Comparison of ENCODE assay signal across 30 cellular contexts in genomic region chr3:775178-775885, GRCh38.
A peak's percentile ranks its signal among the peaks of the same experiment; 100 is the strongest.
DNase-seq lines count a peak whose midpoint lies in the region; ATAC-seq and TF ChIP-seq lines count a peak whose summit lies in the region.
"Had no signal": no experiment of that assay in that cellular context is flagged by ENCODE, and none has a peak within 500 bp of the region (broad histone marks: within the 10 kb centered on the region; RNA-seq: fewer than 3 reads in every experiment).

No MANE protein-coding gene starts in this region.

- H3K4me2 ChIP-seq in hepatocyte: no peak overlapping the region

- no peak overlapping the region for H3K4me3 Mint-ChIP-seq in Calu3 (ENCODE audit: low read depth, unreplicated experiment)
- H3K4me3 Mint-ChIP-seq in activated CD4-positive, alpha-beta T cell treated with anti-CD3 and anti-CD28 coated beads, Interleukin-2, amount 10 ng/mL, durations not matched to agents 24 days and 14 days: no peak overlapping the region
- H3K4me3 Mint-ChIP-seq: activated CD8-positive, alpha-beta T cell treated with anti-CD3 and anti-CD28 coated beads for 36 hours; activated naive CD4-positive, alpha-beta T cell treated with anti-CD3 and anti-CD28 coated beads, Interleukin-2, amount 10 ng/mL, durations not matched to agents 7 days and 5 days; H9; memory B cell; nephron; T-helper 2 cell treated with Interferon-gamma antibody and Interleukin-4, amounts not matched to agents 5 μg/mL and 100 μg/mL, for 36 hours had no signal

- H3K27ac Mint-ChIP-seq in Calu3 (ENCODE audit: unreplicated experiment): no peak overlapping the region
- no peak overlapping the region for H3K27ac Mint-ChIP-seq in activated CD4-positive, alpha-beta T cell treated with anti-CD3 and anti-CD28 coated beads, Interleukin-2, amount 10 ng/mL, durations not matched to agents 24 days and 14 days
- H3K27ac Mint-ChIP-seq: activated CD8-positive, alpha-beta T cell treated with anti-CD3 and anti-CD28 coated beads for 36 hours; activated naive CD4-positive, alpha-beta T cell treated with anti-CD3 and anti-CD28 coated beads, Interleukin-2, amount 10 ng/mL, durations not matched to agents 7 days and 5 days; H9; memory B cell; nephron; T-helper 2 cell treated with Interferon-gamma antibody and Interleukin-4, amounts not matched to agents 5 μg/mL and 100 μg/mL, for 36 hours had no signal

- H3K36me3 Mint-ChIP-seq in Calu3 (ENCODE audit: insufficient read depth, unreplicated experiment): no peaks in the 10 kb centered on the region
- no peaks in the 10 kb centered on the region for H3K36me3 Mint-ChIP-seq in activated CD4-positive, alpha-beta T cell treated with anti-CD3 and anti-CD28 coated beads, Interleukin-2, amount 10 ng/mL, durations not matched to agents 24 days and 14 days (ENCODE audit: low read depth)
- H3K36me3 Mint-ChIP-seq: activated naive CD4-positive, alpha-beta T cell treated with anti-CD3 and anti-CD28 coated beads, Interleukin-2, amount 10 ng/mL, durations not matched to agents 7 days and 5 days; memory B cell had no signal

- no peak overlapping the region for H3K4me3 ChIP-seq in hepatocyte
- H3K4me3 ChIP-seq: adrenal gland, body of pancreas, dorsolateral prefrontal cortex, ovary, skin epidermis, upper lobe of left lung had no signal

- TF ChIP-seq CTCF in Calu3 (IDR thresholded peaks at IDR 0.05; ENCODE audit: unreplicated experiment): no peak
- TF ChIP-seq CTCF in hepatocyte (IDR thresholded peaks at IDR 0.05; ENCODE audit: poor library complexity): no peak

- CTCF ChIA-PET in Calu3 (lab: Charles Lee): no interaction called here

- no peaks in the 10 kb centered on the region for H3K4me1 Mint-ChIP-seq in Calu3 (ENCODE audit: low read depth, unreplicated experiment)
- no peaks in the 10 kb centered on the region for H3K4me1 Mint-ChIP-seq in activated CD4-positive, alpha-beta T cell treated with anti-CD3 and anti-CD28 coated beads, Interleukin-2, amount 10 ng/mL, durations not matched to agents 24 days and 14 days
- H3K4me1 Mint-ChIP-seq: activated naive CD4-positive, alpha-beta T cell treated with anti-CD3 and anti-CD28 coated beads, Interleukin-2, amount 10 ng/mL, durations not matched to agents 7 days and 5 days; H9; memory B cell; nephron had no signal

- ATAC-seq in HG03280 (IDR thresholded peaks at IDR 0.05; ENCODE audit: unreplicated experiment): peak; percentile 86
- ATAC-seq: activated CD8-positive, alpha-beta T cell treated with anti-CD3 and anti-CD28 coated beads for 36 hours; body of pancreas; left lobe of liver had no signal

- DNase-seq in Calu3: peak; percentile 4
- peak; percentile 4 for DNase-seq in SK-MEL-5 (ENCODE audit: low read depth, low spot score)
- peak; percentile 4 for DNase-seq in hepatocyte (ENCODE audit: low spot score)
- DNase-seq in dedifferentiated amniotic fluid mesenchymal stem cell (ENCODE audit: extremely low spot score): no peak
- no peak for DNase-seq in activated CD4-positive, alpha-beta T cell treated with anti-CD3 and anti-CD28 coated beads, Interleukin-2, amount 10 ng/mL, durations not matched to agents 24 days and 14 days
- no peak for DNase-seq in globus pallidus (ENCODE audit: low spot score)
- DNase-seq in ureter (ENCODE audit: low spot score): no peak
- DNase-seq: activated CD8-positive, alpha-beta T cell treated with anti-CD3 and anti-CD28 coated beads for 36 hours; activated naive CD4-positive, alpha-beta T cell treated with anti-CD3 and anti-CD28 coated beads, Interleukin-2, amount 10 ng/mL, durations not matched to agents 7 days and 5 days; adrenal gland; body of pancreas; cerebellar nuclear complex; dorsolateral prefrontal cortex; H9; NCI-H1092 treated with DMSO at 0.1 percent for 48 hours; NCI-H187; NCI-H2171 treated with DMSO at 0.1 percent for 48 hours; NCI-H510A treated with DMSO at 0.1 percent for 48 hours; NK-92 treated with Interleukin-12 subunit alpha and Interleukin-12 subunit beta, amount 100 ng/mL, for 24 hours; ovary; retina; SIG-M5; stimulated activated naive CD4-positive, alpha-beta T cell; upper lobe of left lung had no signal

- no peaks in the 10 kb centered on the region for H4K20me1 ChIP-seq in hepatocyte (ENCODE audit: insufficient read depth, poor library complexity, severe bottlenecking)

- H3K27ac ChIP-seq in hepatocyte: no peak overlapping the region
- H3K27ac ChIP-seq: adrenal gland, body of pancreas, dorsolateral prefrontal cortex, ovary, skin epidermis, upper lobe of left lung had no signal

- 90% methylated on average over 6 of the region's 6 CpGs for WGBS in hepatocyte (ENCODE audit: low lambda C conversion rate, missing lambda C conversion rate)

- H3K36me3 ChIP-seq in hepatocyte (replicated peaks; ENCODE audit: insufficient read depth, low read depth): no peaks in the 10 kb centered on the region
- H3K36me3 ChIP-seq: adrenal gland, ovary, upper lobe of left lung had no signal

- H3K27me3 ChIP-seq in hepatocyte: no peaks in the 10 kb centered on the region
- H3K27me3 ChIP-seq: adrenal gland, body of pancreas, dorsolateral prefrontal cortex, ovary, upper lobe of left lung had no signal

- in situ Hi-C loops in SK-MEL-5 (cut with HindIII; ENCODE audit: low pct_unique_long_range_greater_than_20kb, low sequenced_read_pairs): no loop called here

- no peaks in the 10 kb centered on the region for H3K9me3 ChIP-seq in hepatocyte (ENCODE audit: low read depth)
- H3K9me3 ChIP-seq: adrenal gland, body of pancreas, ovary, upper lobe of left lung had no signal

- no peaks in the 10 kb centered on the region for H3K4me1 ChIP-seq in hepatocyte (ENCODE audit: insufficient read depth)
- H3K4me1 ChIP-seq: adrenal gland, body of pancreas, upper lobe of left lung had no signal

- H3K9me3 Mint-ChIP-seq in Calu3 (ENCODE audit: low read depth, unreplicated experiment): peaks cover 3% of the 10 kb centered on the region
- H3K9me3 Mint-ChIP-seq in activated CD4-positive, alpha-beta T cell treated with anti-CD3 and anti-CD28 coated beads, Interleukin-2, amount 10 ng/mL, durations not matched to agents 24 days and 14 days: no peaks in the 10 kb centered on the region
- H3K9me3 Mint-ChIP-seq: H9, nephron had no signal

- H3K79me2 ChIP-seq in hepatocyte: no peaks in the 10 kb centered on the region

- no peaks in the 10 kb centered on the region for H3K27me3 Mint-ChIP-seq in Calu3 (ENCODE audit: unreplicated experiment)
- H3K27me3 Mint-ChIP-seq in activated CD4-positive, alpha-beta T cell treated with anti-CD3 and anti-CD28 coated beads, Interleukin-2, amount 10 ng/mL, durations not matched to agents 24 days and 14 days: no peaks in the 10 kb centered on the region
- H3K27me3 Mint-ChIP-seq: activated CD8-positive, alpha-beta T cell treated with anti-CD3 and anti-CD28 coated beads for 36 hours; activated naive CD4-positive, alpha-beta T cell treated with anti-CD3 and anti-CD28 coated beads, Interleukin-2, amount 10 ng/mL, durations not matched to agents 7 days and 5 days; memory B cell had no signal

- no peak overlapping the region for H2AFZ ChIP-seq in hepatocyte

- intact Hi-C loops in Calu3 (cut with micrococcal nuclease; ENCODE audit: unreplicated experiment): no loop called here
- intact Hi-C loops in activated CD4-positive, alpha-beta T cell treated with anti-CD3 and anti-CD28 coated beads, Interleukin-2, amount 10 ng/mL, durations not matched to agents 24 days and 14 days (cut with micrococcal nuclease): no loop called here

- BruUV-seq in Calu3 (replicated peaks; lab: Mats Ljungman, UMichigan): no TSS peak

- H3K9me2 ChIP-seq in hepatocyte (replicated peaks; ENCODE audit: insufficient read depth): no peaks in the 10 kb centered on the region

Comparison
In these comparisons a context has a peak if more than half of its experiments do, and no peak if none do; other contexts are left out.
1. DNase-seq: peak in Calu3 (single experiment), SK-MEL-5 (single experiment) and hepatocyte (single experiment); none in dedifferentiated amniotic fluid mesenchymal stem cell (single experiment), activated CD4-positive, alpha-beta T cell treated with anti-CD3 and anti-CD28 coated beads, Interleukin-2, amount 10 ng/mL, durations not matched to agents 24 days and 14 days (single experiment), globus pallidus (single experiment) and ureter (single experiment).